Comparison of ENCODE assay signal across 23 cellular contexts in the genomic region with DNA sequence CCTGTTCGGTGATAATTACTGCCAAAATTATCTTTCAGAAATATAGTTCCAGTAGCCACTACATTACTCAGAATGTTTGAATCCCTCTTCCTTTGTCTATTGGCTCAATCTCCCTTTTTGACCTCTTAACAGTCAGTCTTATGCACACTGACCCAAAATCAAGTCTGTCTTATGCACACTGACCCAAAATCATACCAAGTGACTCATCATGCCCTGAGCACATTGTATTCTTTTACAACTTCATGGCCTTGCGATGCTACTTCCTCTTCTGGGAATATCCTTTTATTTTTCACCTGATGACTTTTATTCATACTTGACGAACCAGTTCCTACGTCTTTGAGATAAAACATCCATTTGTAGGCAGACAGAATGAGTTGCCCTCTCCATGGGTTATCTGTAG.
DNase-seq lines count a peak whose midpoint lies in the region; ATAC-seq and TF ChIP-seq lines count a peak whose summit lies in the region.
"Had no signal": no experiment of that assay in that cellular context is flagged by ENCODE, and none has a peak within 500 bp of the region (broad histone marks: within the 10 kb centered on the region; RNA-seq: fewer than 3 reads in every experiment).

No MANE protein-coding gene starts in this region.

- TF ChIP-seq CTCF in PC-3 (conservative IDR thresholded peaks at IDR 0.05; ENCODE audit: low read depth, low read length) = no peak

- H3F3A ChIP-seq in GM23248 (ENCODE audit: insufficient read depth) = no peaks in the 10 kb centered on the region
- H3F3A ChIP-seq in PC-3 (ENCODE audit: low read length, unreplicated experiment) = peaks cover 5% of the 10 kb centered on the region

- POLR2A ChIA-PET in PC-3 (lab: Charles Lee; ENCODE audit: unreplicated experiment) = no interaction called here

- no peak overlapping the region for H2AFZ ChIP-seq in GM23248
- H2AFZ ChIP-seq in PC-3 (ENCODE audit: low read length) = no peak overlapping the region
- H2AFZ ChIP-seq: neural progenitor cell had no signal

- H3K36me3 ChIP-seq in GM23248 (ENCODE audit: low read depth) = no peaks in the 10 kb centered on the region
- H3K36me3 ChIP-seq in PC-3 (ENCODE audit: low read depth, low read length) = no peaks in the 10 kb centered on the region
- H3K36me3 ChIP-seq: heart left ventricle, neural progenitor cell, Peyer's patch, WERI-Rb-1 had no signal

- no peaks in the 10 kb centered on the region for H3K27me3 ChIP-seq in GM23248 (replicated peaks; ENCODE audit: insufficient read depth)
- no peaks in the 10 kb centered on the region for H3K27me3 ChIP-seq in PC-3 (ENCODE audit: low read length)
- H3K27me3 ChIP-seq: neural progenitor cell, Peyer's patch had no signal

- CTCF ChIA-PET in PC-3 (lab: Charles Lee) = no interaction called here

- H3K9ac ChIP-seq in GM23248 (no peak overlapping the region), PC-3 (ENCODE audit: low read length) (peak overlapping the region; percentile 50)
- H3K9ac ChIP-seq: neural progenitor cell had no signal

- H3K9me2 ChIP-seq in GM23248 (ENCODE audit: insufficient read depth) (no peaks in the 10 kb centered on the region), PC-3 (replicated peaks; ENCODE audit: low read length) (no peaks in the 10 kb centered on the region)

- H3K27ac ChIP-seq in GM23248 = no peak overlapping the region
- peak overlapping the region; percentile 93 for H3K27ac ChIP-seq in PC-3 (ENCODE audit: low read length)
- peak overlapping the region; percentile 94 for H3K27ac ChIP-seq in epithelial cell of prostate
- H3K27ac ChIP-seq: heart left ventricle, neural progenitor cell, Peyer's patch, skin epidermis, WERI-Rb-1 had no signal

- H4K20me1 ChIP-seq in GM23248 (ENCODE audit: insufficient read depth) = no peaks in the 10 kb centered on the region
- no peaks in the 10 kb centered on the region for H4K20me1 ChIP-seq in PC-3 (ENCODE audit: low read length)

- no peaks in the 10 kb centered on the region for H3K79me2 ChIP-seq in GM23248 (ENCODE audit: insufficient read depth)
- no peaks in the 10 kb centered on the region for H3K79me2 ChIP-seq in PC-3 (ENCODE audit: low read length)

- ATAC-seq in PC-3 (peak; percentile 69), left colon (peak; percentile 77), HG02588 (IDR thresholded peaks at IDR 0.05; ENCODE audit: unreplicated experiment) (no peak), HG03135 (IDR thresholded peaks at IDR 0.05; ENCODE audit: unreplicated experiment) (no peak)
- ATAC-seq: heart left ventricle; left ventricle myocardium superior; stimulated activated effector memory CD8-positive, alpha-beta T cell treated with anti-CD3 and anti-CD28 coated beads, Interleukin-12 subunit alpha, Interleukin-12 subunit beta, amount 100 ng/mL, for 72 hours had no signal

- H3K4me3 ChIP-seq in GM23248 (no peak overlapping the region), PC-3 (ENCODE audit: low read length) (no peak overlapping the region)
- H3K4me3 ChIP-seq: heart left ventricle, neural progenitor cell, Peyer's patch, skin epidermis had no signal

- H3K4me2 ChIP-seq in GM23248 (ENCODE audit: unreplicated experiment) (no peak overlapping the region), PC-3 (ENCODE audit: low read length) (peak overlapping the region; percentile 54)
- H3K4me2 ChIP-seq: neural progenitor cell had no signal

- intact Hi-C loops in PC-3 (cut with micrococcal nuclease) = no loop called here
- intact Hi-C loops in left colon (cut with DNase I, micrococcal nuclease) = no loop called here

- 91 to 95% methylated on average over 4 of the region's 4 CpGs for WGBS in GM23248 (ENCODE audit: low coverage in 1 of 2, low lambda C conversion rate in 2 of 2, missing lambda C conversion rate in 2 of 2), 2 experiments

- in situ Hi-C loops in GM23248 (cut with MboI) = no loop called here

- DNase-seq in GM23248 (peak; percentile 6), PC-3 (peak; percentile 91), epithelial cell of prostate (ENCODE audit: low read depth, low spot score) (peak; percentile 78), left colon (no peak), midbrain (lab: John Stamatoyannopoulos, UW) (no peak)
- no peak for DNase-seq in activated effector memory CD4-positive, alpha-beta T cell treated with anti-CD3 and anti-CD28 coated beads, Interleukin-2, amount 50 U/mL, for 16 hours
- DNase-seq: activated CD4-positive, alpha-beta T cell treated with anti-CD3 and anti-CD28 coated beads, Interleukin-2, amount 50 U/mL, for 1 hour; CD4-positive, alpha-beta memory T cell; effector CD4-positive, alpha-beta T cell; heart left ventricle; left ventricle myocardium superior; NCI-H1105 treated with DMSO at 0.1 percent for 48 hours; NCI-H2029 treated with DMSO at 0.1 percent for 48 hours; NK-92 treated with Interleukin-12 subunit alpha and Interleukin-12 subunit beta, amount 100 ng/mL, for 24 hours; Peyer's patch; posterior cingulate gyrus; stimulated activated CD4-positive, alpha-beta T cell treated with anti-CD3 and anti-CD28 coated beads, Interleukin-1b, Interleukin-23, amount 100 ng/mL, for 48 hours; WERI-Rb-1 had no signal

- H3K4me1 ChIP-seq in GM23248 (ENCODE audit: insufficient read depth) (peaks cover 8% of the 10 kb centered on the region), PC-3 (ENCODE audit: insufficient read depth, low read length) (peaks cover 33% of the 10 kb centered on the region)
- H3K4me1 ChIP-seq: heart left ventricle, neural progenitor cell, Peyer's patch had no signal

- BruUV-seq in PC-3 (replicated peaks; lab: Mats Ljungman, UMichigan) = no TSS peak

- H3K9me3 ChIP-seq in GM23248 (ENCODE audit: low read depth) (no peaks in the 10 kb centered on the region), PC-3 (ENCODE audit: low read length) (no peaks in the 10 kb centered on the region)
- H3K9me3 ChIP-seq: heart left ventricle, Peyer's patch had no signal

Comparison
In these comparisons a context has a peak if more than half of its experiments do, and no peak if none do; other contexts are left out.
1. DNase-seq: peak in GM23248 (single experiment), PC-3 (single experiment) and epithelial cell of prostate (single experiment); none in left colon (0 of 2), activated effector memory CD4-positive, alpha-beta T cell treated with anti-CD3 and anti-CD28 coated beads, Interleukin-2, amount 50 U/mL, for 16 hours (single experiment) and midbrain (single experiment).
2. ATAC-seq: peak in PC-3 (single experiment) and left colon (single experiment); none in HG02588 (single experiment) and HG03135 (single experiment).